ENCODE assay signal across 27 cellular contexts in the genomic region with DNA sequence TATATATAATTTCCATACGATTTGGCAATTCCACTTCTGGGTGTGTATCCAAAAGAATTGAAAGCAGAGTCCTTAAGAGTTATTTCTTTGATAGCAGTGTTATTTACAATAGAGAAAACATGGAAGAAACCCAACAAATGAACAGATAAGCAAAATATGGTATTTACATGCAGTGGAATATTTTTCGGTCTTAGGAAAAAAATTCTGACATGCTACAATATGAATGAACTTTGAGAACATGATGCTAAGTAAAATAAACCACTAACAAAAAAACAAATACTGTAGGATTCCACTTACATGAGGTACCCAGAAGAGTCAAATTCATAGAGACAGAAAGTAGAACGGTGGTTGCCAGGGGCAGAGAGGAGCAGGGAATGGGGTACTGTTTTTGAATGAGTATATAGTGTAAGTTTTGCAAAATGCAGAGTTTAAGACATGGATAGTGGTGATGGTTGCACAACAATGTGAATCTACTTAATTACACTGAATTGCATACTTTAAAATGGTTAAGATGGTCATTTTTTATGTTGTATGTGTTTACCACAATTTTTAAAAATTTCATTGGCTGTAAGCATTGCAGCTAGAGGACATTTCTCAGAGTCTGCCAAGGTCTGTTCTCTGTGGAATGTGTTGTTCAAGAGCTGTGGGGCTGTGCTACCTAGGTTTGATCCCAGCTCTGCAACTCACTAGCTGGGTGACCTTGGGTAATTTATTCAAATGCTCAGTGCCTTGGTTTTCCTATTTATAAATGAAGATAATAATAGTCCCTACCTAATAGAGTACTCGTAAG.
"Had no signal": no experiment of that assay in that cellular context is flagged by ENCODE, and none has a peak within 500 bp of the region (broad histone marks: within the 10 kb centered on the region; RNA-seq: fewer than 3 reads in every experiment).

No MANE protein-coding gene starts in this region.

- H3K4me3 ChIP-seq: adrenal gland, ascending aorta, esophagus squamous epithelium, gastroesophageal sphincter had no signal

- H3K27ac ChIP-seq: adrenal gland, ascending aorta, brain microvascular endothelial cell, epithelial cell of prostate, esophagus squamous epithelium, gastroesophageal sphincter, WERI-Rb-1 had no signal

- ATAC-seq: activated CD4-positive, CD25-positive, alpha-beta regulatory T cell treated with anti-CD3 and anti-CD28 coated beads, Interleukin-2, amount 50 U/mL, for 24 hours; activated CD8-positive, alpha-beta T cell treated with anti-CD3 and anti-CD28 coated beads for 36 hours; activated T-cell treated with anti-CD3 and anti-CD28 coated beads, Interleukin-2, amount 50 U/mL, for 4 hours; activated T-helper 17 cell treated with anti-CD3 and anti-CD28 coated beads, Interleukin-2, amount 50 U/mL, for 72 hours; gastroesophageal sphincter; T-helper 17 cell had no signal

- DNase-seq: activated B cell treated with CpG ODN at 0.5 μM for 24 hours; activated CD4-positive, alpha-beta T cell treated with anti-CD3 and anti-CD28 coated beads for 48 hours; activated CD4-positive, alpha-beta T cell treated with anti-CD3 and anti-CD28 coated beads, Interleukin-2, amount 50 U/mL, for 1 hour; activated CD4-positive, alpha-beta T cell treated with anti-CD3 and anti-CD28 coated beads, Interleukin-2, amount 50 U/mL, for 48 hours; activated CD8-positive, alpha-beta memory T cell treated with anti-CD3 and anti-CD28 coated beads for 24 hours; activated CD8-positive, alpha-beta T cell treated with anti-CD3 and anti-CD28 coated beads for 36 hours; activated effector memory CD4-positive, alpha-beta T cell treated with Interleukin-2 at 50 U/mL for 16 hours; activated gamma-delta T cell treated with Interleukin-2 at 50 U/mL for 16 hours; activated naive CD4-positive, alpha-beta T cell treated with anti-CD3 and anti-CD28 coated beads, Interleukin-2, amount 50 U/mL, for 16 hours; activated naive CD4-positive, alpha-beta T cell treated with Interleukin-2 at 50 U/mL for 16 hours; activated T-cell treated with anti-CD3 and anti-CD28 coated beads, Interleukin-2, amount 50 U/mL, for 4 hours; adrenal gland; brain microvascular endothelial cell; caudate nucleus; cortex of kidney; effector CD8-positive, alpha-beta T cell; esophagus squamous epithelium; foreskin melanocyte; T-helper 1 cell; T-helper 17 cell; T1000; WERI-Rb-1 had no signal

- H3K4me1 ChIP-seq: adrenal gland, ascending aorta, esophagus squamous epithelium had no signal

- H3K27me3 ChIP-seq: adrenal gland, ascending aorta, brain microvascular endothelial cell, esophagus squamous epithelium, gastroesophageal sphincter had no signal

- H3K36me3 ChIP-seq: adrenal gland, ascending aorta, brain microvascular endothelial cell, esophagus squamous epithelium, gastroesophageal sphincter, WERI-Rb-1 had no signal
